In genomic region chr11:115993613-115994012, GRCh38 we compare ENCODE assay signal across 20 cellular contexts.
A peak's percentile ranks its signal among the peaks of the same experiment; 100 is the strongest.
DNase-seq lines count a peak whose midpoint lies in the region; ATAC-seq and TF ChIP-seq lines count a peak whose summit lies in the region.
"Had no signal": no experiment of that assay in that cellular context is flagged by ENCODE, and none has a peak within 500 bp of the region (broad histone marks: within the 10 kb centered on the region; RNA-seq: fewer than 3 reads in every experiment).

No MANE protein-coding gene starts in this region.

- no peak for ATAC-seq in GM19452 (IDR thresholded peaks at IDR 0.05; ENCODE audit: unreplicated experiment)
- no peak for ATAC-seq in GM21360 (IDR thresholded peaks at IDR 0.05; ENCODE audit: unreplicated experiment)
- ATAC-seq: CD8-positive, alpha-beta T cell; GM12878; HCT116 had no signal

- peak; percentile 5 for DNase-seq in Caki2 (ENCODE audit: low read depth)
- DNase-seq in epithelial cell of proximal tubule (ENCODE audit: low read depth), result peak; percentile 9
- peak; percentile 57 for DNase-seq in left kidney (ENCODE audit: low read depth, low spot score)
- DNase-seq in NCI-H446 (lab: John Stamatoyannopoulos, UW), result no peak
- DNase-seq in OCI-M2 (lab: John Stamatoyannopoulos, UW; ENCODE audit: unreplicated experiment), result no peak
- DNase-seq: 8988T; CD8-positive, alpha-beta T cell; DMS 273 treated with DMSO at 0.1 percent for 48 hours; DMS53; DND-41; EL; GOT3; H7; HFFc6; IMR-90 had no signal

- no peak for TF ChIP-seq CTCF in epithelial cell of proximal tubule (conservative IDR thresholded peaks at IDR 0.05; ENCODE audit: low read depth, low read length)

- in situ Hi-C loops in Caki2 (cut with HindIII; ENCODE audit: low pct_unique_long_range_greater_than_20kb, low sequenced_read_pairs), result no loop called here

- H3K4me3 ChIP-seq in epithelial cell of proximal tubule (ENCODE audit: low read depth, low read length), result no peak overlapping the region
- H3K4me3 ChIP-seq: BLaER1 treated with 17β-estradiol and CSF1 and Interleukin-3, amounts not matched to agents 10 nM and 100 nM; GM12878 had no signal

Comparison
In these comparisons a context has a peak if more than half of its experiments do, and no peak if none do; other contexts are left out.
1. DNase-seq: peak in Caki2 (single experiment), epithelial cell of proximal tubule (single experiment) and left kidney (single experiment); none in NCI-H446 (0 of 2) and OCI-M2 (single experiment).